Comparison of ENCODE assay signal across 8 cellular contexts in the genomic region with DNA sequence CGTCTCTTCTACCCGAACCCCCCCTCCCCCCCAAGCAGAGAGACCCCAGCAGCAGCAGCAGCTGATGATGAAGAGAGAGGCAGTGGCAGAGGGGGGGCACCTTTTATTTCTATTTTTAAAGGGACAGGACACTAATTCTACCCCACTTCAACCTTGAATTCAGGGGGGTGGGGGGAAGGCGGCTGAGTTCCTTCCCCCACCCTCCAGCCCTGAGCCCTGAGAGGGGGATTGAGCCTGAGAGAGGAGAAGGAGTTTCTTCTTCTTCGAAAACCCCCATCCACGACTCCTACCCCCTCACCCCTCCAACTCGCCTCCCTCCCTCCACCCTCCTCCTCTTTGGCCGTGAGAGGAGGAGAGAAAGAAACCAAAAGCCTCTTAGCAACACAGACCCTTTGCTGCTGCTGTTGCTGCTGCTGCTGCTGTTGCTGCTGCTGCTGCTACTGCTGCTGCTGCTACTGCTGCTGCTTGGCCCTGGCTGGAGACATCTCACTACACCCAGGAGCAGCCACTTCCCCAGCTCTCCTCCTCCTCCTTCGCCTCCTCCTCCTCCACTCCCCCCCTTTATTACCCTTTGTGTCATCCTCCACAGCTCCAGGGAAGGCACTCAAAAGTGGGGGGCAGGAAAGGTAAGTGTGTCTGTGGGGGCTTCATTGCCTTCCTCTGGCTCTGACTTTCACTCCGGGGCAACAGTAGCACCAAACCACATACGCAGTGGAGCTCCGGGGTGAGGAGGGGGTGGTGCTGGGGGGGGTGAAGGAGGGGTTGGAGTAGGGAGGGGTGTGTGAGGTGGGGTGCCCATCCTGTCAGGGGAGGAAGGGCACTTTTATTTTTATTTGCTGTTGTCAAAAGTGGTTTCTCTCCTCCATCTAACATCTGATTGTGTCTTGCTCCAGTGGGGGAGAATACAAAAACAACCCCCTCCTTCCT. TPM values are rescaled to one million over a fixed set of nuclear protein-coding genes. Genes with fewer than 3 reads are reported as not detected.
DNase-seq lines count a peak whose midpoint lies in the region; ATAC-seq, FAIRE-seq and TF ChIP-seq lines count a peak whose summit lies in the region.

Gene MBD5 (plus strand): TSS at position 33 of the 927 bp plus-strand sequence.

- peak within 1 kb of the TSS; percentile 64 for H3K4ac ChIP-seq in mesendoderm (ENCODE audit: low read depth, low read length)

- peaks cover 2% of the 10 kb centered on the region for H3K79me1 ChIP-seq in mesendoderm (ENCODE audit: low read length)

- H3K9me3 ChIP-seq in MG63: no peaks in the 10 kb centered on the region
- no peaks in the 10 kb centered on the region for H3K9me3 ChIP-seq in effector memory CD4-positive, alpha-beta T cell (ENCODE audit: control insufficient read depth, low read length)

- FAIRE-seq in H54 (lab: Jason Lieb, UNC): peak; percentile 43

- H3K9ac ChIP-seq in mesendoderm (ENCODE audit: low read length): peak within 1 kb of the TSS; percentile 88

- H3K23ac ChIP-seq in mesendoderm (ENCODE audit: low read length): peak within 1 kb of the TSS; percentile 38

- peak within 1 kb of the TSS; percentile 73 for H2BK5ac ChIP-seq in mesendoderm (ENCODE audit: low read length)

- H2BK120ac ChIP-seq in mesendoderm (ENCODE audit: low read depth, low read length): no peak within 1 kb of the TSS

- H4K5ac ChIP-seq in mesendoderm (ENCODE audit: low read length): no peak within 1 kb of the TSS

- peak within 1 kb of the TSS; percentile 81 for H3K4me3 ChIP-seq in MG63
- peak within 1 kb of the TSS; percentile 84 for H3K4me3 ChIP-seq in effector memory CD4-positive, alpha-beta T cell (ENCODE audit: insufficient read depth, low read depth, low read length, poor library complexity, severe bottlenecking)
- H3K4me3 ChIP-seq in mesendoderm (ENCODE audit: low read length): peak within 1 kb of the TSS; percentile 96

- H3K79me2 ChIP-seq in mesendoderm (ENCODE audit: control insufficient read depth, insufficient read depth, low read length): peaks cover 40% of the 10 kb centered on the region

- WGBS in mesendoderm (ENCODE audit: extremely low coverage, insufficient coverage, low lambda C conversion rate): no CpG with 5 or more reads among the region's 11 CpGs

- H3K4me1 ChIP-seq in effector memory CD4-positive, alpha-beta T cell (ENCODE audit: control insufficient read depth, insufficient read depth, low read length, poor library complexity, severe bottlenecking): peaks cover 6% of the 10 kb centered on the region
- no peaks in the 10 kb centered on the region for H3K4me1 ChIP-seq in mesendoderm (ENCODE audit: control insufficient read depth, low read depth, low read length)

- ATAC-seq in activated CD4-positive, CD25-positive, alpha-beta regulatory T cell treated with anti-CD3 and anti-CD28 coated beads, Interleukin-2, amount 50 U/mL, for 24 hours: peak; percentile 59 to 67

- peak within 1 kb of the TSS; percentile 97 for H3K56ac ChIP-seq in mesendoderm (ENCODE audit: low read length)

- H3K36me3 ChIP-seq in MG63 (no peaks in the 10 kb centered on the region), mesendoderm (ENCODE audit: control insufficient read depth, insufficient read depth, low read length) (no peaks in the 10 kb centered on the region)
- no peaks in the 10 kb centered on the region for H3K36me3 ChIP-seq in effector memory CD4-positive, alpha-beta T cell (ENCODE audit: control insufficient read depth, insufficient read depth, low read length)

- no peak within 1 kb of the TSS for H4K8ac ChIP-seq in mesendoderm (ENCODE audit: low read depth, low read length)

- no peak within 1 kb of the TSS for H2BK15ac ChIP-seq in mesendoderm (replicated peaks; ENCODE audit: low read depth)

- H3K27me3 ChIP-seq in MG63 (no peaks in the 10 kb centered on the region), mesendoderm (ENCODE audit: insufficient read depth, low read length, poor library complexity) (no peaks in the 10 kb centered on the region)
- no peaks in the 10 kb centered on the region for H3K27me3 ChIP-seq in effector memory CD4-positive, alpha-beta T cell (replicated peaks; ENCODE audit: control insufficient read depth, insufficient read depth, low read length, poor library complexity, severe bottlenecking)

- TF ChIP-seq POLR2A in H54 (IDR thresholded peaks at IDR 0.05; ENCODE audit: low read depth, low read length): peak; percentile 47; the same call in 1 of the 2 replicates

- H3K4me2 ChIP-seq in mesendoderm (ENCODE audit: low read length): peak within 1 kb of the TSS; percentile 88

- H2AK5ac ChIP-seq in mesendoderm (ENCODE audit: low read length): no peak within 1 kb of the TSS

- peak; percentile 65 for DNase-seq in NCI-H1436 (lab: John Stamatoyannopoulos, UW)
- no peak for DNase-seq in NCI-H1436 treated with DMSO at 0.1 percent for 48 hours (lab: John Stamatoyannopoulos, UW)
- DNase-seq in H54 (ENCODE audit: insufficient read length, low spot score): peak; percentile 9
- peak; percentile 27 for DNase-seq in MG63
- peak in 2 of 3 donors; percentile 36 to 55 for DNase-seq in effector memory CD4-positive, alpha-beta T cell
- peak; percentile 84 for DNase-seq in mesendoderm
- peak; percentile 20 for DNase-seq in stimulated activated CD8-positive, alpha-beta memory T cell treated with anti-CD3 and anti-CD28 coated beads, Interleukin-7, amount 100 ng/mL, for 1 hour (ENCODE audit: low read depth in 2 of 2)

- peak within 1 kb of the TSS; percentile 23 for H3K18ac ChIP-seq in mesendoderm (ENCODE audit: low read length)

- peak within 1 kb of the TSS; percentile 92 for H3K27ac ChIP-seq in effector memory CD4-positive, alpha-beta T cell (ENCODE audit: insufficient read depth, low read length, poor library complexity, severe bottlenecking)
- H3K27ac ChIP-seq in mesendoderm (ENCODE audit: low read depth, low read length): peak within 1 kb of the TSS; percentile 59

RNA-seq across cellular contexts. Expression of gene MBD5, which starts in this region (rescaled TPM):
- 4.1 and 5.9 TPM in 2 replicates for total RNA-seq in MG63 (2014; rRNA removed; shearing (Covaris generic); ENCODE audit: low replicate concordance)
- polyA plus RNA-seq in mesendoderm (2013, experiment 1 of 2): 9.6 TPM
- polyA plus RNA-seq in mesendoderm (2013, experiment 2 of 2): 9.0 TPM
